Comparison of ENCODE assay signal across 1 cellular context in genomic region chr9:136339173-136339957, GRCh38.
TF ChIP-seq lines count a peak whose summit lies in the region.

No MANE protein-coding gene starts in this region.

TF ChIP-seq in HEK293, 187 proteins besides CTCF, POLR2A, EP300 and RAD21 (continued from another document):
- TF ChIP-seq PRDM10 (tag by site-specific recombination; IDR thresholded peaks at IDR 0.05) (peak; percentile 91), KLF1 (tag by site-specific recombination; IDR thresholded peaks at IDR 0.05) (0 out of 2 replicates have a peak, but pooled peaks have one; percentile 10), ZNF791 (tag by site-specific recombination; IDR thresholded peaks at IDR 0.05) (no peak), ZNF548 (tag by site-specific recombination; IDR thresholded peaks at IDR 0.05) (no peak), ZNF280C (tag by site-specific recombination; IDR thresholded peaks at IDR 0.05) (no peak), PRDM4 (tag by site-specific recombination; IDR thresholded peaks at IDR 0.05) (0 out of 2 replicates have a peak, but pooled peaks have one; percentile 28), ZNF292 (tag by site-specific recombination; IDR thresholded peaks at IDR 0.05; ENCODE audit: borderline replicate concordance, low read depth) (no peak), BCL11A (tag by site-specific recombination; IDR thresholded peaks at IDR 0.05; ENCODE audit: low read depth) (peak; percentile 29; the same call in 1 of the 2 replicates), ZNF629 (tag by site-specific recombination; IDR thresholded peaks at IDR 0.05) (no peak), PATZ1 (tag by site-specific recombination; IDR thresholded peaks at IDR 0.05) (no peak; the same call in none of the 2 replicates), FEZF1 (tag by site-specific recombination; IDR thresholded peaks at IDR 0.05) (0 out of 2 replicates have a peak, but pooled peaks have one; percentile 15)
TF ChIP-seq in HEK293: peak in this region for 7.
